ENCODE assay signal across 1 cellular context in the genomic region with DNA sequence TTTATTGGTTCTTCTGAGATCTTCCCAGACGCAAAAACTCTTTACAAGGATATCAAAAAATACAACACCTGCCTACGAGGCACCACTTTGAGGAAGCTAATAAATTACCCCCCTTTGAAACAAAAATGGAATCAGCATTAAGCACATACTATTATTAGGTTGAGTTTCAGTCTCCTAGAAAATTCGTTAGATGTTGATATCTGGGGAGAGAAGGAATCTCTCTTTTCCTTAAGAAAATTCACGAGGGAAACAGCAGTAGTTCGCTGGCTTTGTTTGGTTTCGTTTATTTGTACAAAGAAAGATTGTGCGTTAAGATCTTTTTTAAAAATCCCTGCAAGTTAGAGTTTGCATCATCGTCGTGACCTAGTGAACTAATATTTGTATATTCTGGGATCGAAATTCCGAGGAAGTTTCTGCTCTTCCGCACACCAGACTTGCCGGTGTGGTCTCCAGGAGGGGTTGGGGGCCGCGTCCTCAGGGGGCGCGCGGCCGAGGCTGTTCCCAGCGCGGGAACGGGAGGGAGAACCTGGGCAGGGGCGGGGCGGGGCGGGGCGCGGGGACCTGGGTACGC.
A peak's percentile ranks its signal among the peaks of the same experiment; 100 is the strongest.
TF ChIP-seq lines count a peak whose summit lies in the region.

No MANE protein-coding gene starts in this region.

TF ChIP-seq in GM23338, 12 proteins besides CTCF, POLR2A, EP300 and RAD21:
- TF ChIP-seq, protein P1, sequence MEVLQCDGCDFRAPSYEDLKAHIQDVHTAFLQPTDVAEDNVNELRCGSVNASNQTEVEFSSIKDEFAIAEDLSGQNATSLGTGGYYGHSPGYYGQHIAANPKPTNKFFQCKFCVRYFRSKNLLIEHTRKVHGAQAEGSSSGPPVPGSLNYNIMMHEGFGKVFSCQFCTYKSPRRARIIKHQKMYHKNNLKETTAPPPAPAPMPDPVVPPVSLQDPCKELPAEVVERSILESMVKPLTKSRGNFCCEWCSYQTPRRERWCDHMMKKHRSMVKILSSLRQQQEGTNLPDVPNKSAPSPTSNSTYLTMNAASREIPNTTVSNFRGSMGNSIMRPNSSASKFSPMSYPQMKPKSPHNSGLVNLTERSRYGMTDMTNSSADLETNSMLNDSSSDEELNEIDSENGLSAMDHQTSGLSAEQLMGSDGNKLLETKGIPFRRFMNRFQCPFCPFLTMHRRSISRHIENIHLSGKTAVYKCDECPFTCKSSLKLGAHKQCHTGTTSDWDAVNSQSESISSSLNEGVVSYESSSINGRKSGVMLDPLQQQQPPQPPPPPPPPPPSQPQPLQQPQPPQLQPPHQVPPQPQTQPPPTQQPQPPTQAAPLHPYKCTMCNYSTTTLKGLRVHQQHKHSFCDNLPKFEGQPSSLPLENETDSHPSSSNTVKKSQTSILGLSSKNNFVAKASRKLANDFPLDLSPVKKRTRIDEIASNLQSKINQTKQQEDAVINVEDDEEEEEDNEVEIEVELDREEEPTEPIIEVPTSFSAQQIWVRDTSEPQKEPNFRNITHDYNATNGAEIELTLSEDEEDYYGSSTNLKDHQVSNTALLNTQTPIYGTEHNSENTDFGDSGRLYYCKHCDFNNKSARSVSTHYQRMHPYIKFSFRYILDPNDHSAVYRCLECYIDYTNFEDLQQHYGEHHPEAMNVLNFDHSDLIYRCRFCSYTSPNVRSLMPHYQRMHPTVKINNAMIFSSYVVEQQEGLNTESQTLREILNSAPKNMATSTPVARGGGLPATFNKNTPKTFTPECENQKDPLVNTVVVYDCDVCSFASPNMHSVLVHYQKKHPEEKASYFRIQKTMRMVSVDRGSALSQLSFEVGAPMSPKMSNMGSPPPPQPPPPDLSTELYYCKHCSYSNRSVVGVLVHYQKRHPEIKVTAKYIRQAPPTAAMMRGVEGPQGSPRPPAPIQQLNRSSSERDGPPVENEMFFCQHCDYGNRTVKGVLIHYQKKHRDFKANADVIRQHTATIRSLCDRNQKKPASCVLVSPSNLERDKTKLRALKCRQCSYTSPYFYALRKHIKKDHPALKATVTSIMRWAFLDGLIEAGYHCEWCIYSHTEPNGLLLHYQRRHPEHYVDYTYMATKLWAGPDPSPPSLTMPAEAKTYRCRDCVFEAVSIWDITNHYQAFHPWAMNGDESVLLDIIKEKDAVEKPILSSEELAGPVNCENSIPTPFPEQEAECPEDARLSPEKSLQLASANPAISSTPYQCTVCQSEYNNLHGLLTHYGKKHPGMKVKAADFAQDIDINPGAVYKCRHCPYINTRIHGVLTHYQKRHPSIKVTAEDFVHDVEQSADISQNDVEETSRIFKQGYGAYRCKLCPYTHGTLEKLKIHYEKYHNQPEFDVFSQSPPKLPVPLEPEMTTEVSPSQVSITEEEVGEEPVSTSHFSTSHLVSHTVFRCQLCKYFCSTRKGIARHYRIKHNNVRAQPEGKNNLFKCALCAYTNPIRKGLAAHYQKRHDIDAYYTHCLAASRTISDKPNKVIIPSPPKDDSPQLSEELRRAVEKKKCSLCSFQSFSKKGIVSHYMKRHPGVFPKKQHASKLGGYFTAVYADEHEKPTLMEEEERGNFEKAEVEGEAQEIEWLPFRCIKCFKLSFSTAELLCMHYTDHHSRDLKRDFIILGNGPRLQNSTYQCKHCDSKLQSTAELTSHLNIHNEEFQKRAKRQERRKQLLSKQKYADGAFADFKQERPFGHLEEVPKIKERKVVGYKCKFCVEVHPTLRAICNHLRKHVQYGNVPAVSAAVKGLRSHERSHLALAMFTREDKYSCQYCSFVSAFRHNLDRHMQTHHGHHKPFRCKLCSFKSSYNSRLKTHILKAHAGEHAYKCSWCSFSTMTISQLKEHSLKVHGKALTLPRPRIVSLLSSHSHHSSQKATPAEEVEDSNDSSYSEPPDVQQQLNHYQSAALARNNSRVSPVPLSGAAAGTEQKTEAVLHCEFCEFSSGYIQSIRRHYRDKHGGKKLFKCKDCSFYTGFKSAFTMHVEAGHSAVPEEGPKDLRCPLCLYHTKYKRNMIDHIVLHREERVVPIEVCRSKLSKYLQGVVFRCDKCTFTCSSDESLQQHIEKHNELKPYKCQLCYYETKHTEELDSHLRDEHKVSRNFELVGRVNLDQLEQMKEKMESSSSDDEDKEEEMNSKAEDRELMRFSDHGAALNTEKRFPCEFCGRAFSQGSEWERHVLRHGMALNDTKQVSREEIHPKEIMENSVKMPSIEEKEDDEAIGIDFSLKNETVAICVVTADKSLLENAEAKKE (CRISPR knock-in tag; IDR thresholded peaks at IDR 0.05): no peak
- TF ChIP-seq EZH2phosphoT487 (IDR thresholded peaks at IDR 0.05; ENCODE audit: unreplicated experiment): peak; percentile 73
- TF ChIP-seq EZH2 (IDR thresholded peaks at IDR 0.05; ENCODE audit: low read depth, unreplicated experiment): peak; percentile 95
- TF ChIP-seq ZNF331 (CRISPR knock-in tag; IDR thresholded peaks at IDR 0.05; ENCODE audit: low read depth): no peak
- TF ChIP-seq, protein P2, sequence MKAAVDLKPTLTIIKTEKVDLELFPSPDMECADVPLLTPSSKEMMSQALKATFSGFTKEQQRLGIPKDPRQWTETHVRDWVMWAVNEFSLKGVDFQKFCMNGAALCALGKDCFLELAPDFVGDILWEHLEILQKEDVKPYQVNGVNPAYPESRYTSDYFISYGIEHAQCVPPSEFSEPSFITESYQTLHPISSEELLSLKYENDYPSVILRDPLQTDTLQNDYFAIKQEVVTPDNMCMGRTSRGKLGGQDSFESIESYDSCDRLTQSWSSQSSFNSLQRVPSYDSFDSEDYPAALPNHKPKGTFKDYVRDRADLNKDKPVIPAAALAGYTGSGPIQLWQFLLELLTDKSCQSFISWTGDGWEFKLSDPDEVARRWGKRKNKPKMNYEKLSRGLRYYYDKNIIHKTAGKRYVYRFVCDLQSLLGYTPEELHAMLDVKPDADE (IDR thresholded peaks at IDR 0.05): no peak
- TF ChIP-seq JUNB (IDR thresholded peaks at IDR 0.05; ENCODE audit: unreplicated experiment): no peak
